In the genomic region with DNA sequence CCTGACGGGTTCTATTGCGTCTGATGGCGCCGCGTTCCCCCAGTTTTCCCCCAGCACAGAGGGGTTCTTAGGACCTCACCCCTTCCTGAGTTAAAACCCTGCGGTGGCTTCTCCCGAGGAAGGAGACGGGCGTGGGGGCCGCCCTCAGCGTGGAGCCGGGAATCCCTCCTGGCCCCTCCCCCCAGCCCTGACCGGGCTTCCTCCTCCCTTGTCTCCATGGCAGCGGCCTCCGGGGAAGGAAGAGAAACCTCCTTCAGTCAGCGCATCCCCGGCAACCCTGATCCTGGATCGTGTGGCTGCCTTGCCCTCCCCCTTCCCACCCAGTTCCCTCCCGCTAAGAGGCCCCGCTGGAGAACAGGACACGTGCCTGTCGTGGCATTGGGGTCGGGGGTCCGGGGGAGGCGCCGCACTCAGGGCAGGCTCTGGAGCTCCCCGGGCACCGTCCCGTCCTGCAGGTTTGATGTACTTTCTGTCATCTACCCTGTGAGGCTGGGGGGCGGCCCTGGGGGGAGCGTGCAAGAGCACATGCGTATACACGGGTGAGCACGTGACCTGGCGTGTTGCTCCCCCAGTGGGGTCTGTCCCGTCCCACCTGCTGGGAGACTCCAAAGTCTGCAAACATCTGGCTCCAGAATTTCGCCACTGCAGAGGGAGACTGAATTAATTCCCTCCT, we compare ENCODE assay signal across 11 cellular contexts. TPM values are rescaled to one million over a fixed set of nuclear protein-coding genes. Genes with fewer than 3 reads are reported as not detected.
DNase-seq lines count a peak whose midpoint lies in the region; ATAC-seq and TF ChIP-seq lines count a peak whose summit lies in the region.
"Had no signal": no experiment of that assay in that cellular context is flagged by ENCODE, and none has a peak within 500 bp of the region (broad histone marks: within the 10 kb centered on the region; RNA-seq: fewer than 3 reads in every experiment).

No MANE protein-coding gene starts in this region.

- ATAC-seq in PC-3: peak; percentile 44
- ATAC-seq in GM21367 (IDR thresholded peaks at IDR 0.05; ENCODE audit: unreplicated experiment): no peak
- no peak for ATAC-seq in activated T-cell treated with anti-CD3 and anti-CD28 coated beads, Interleukin-2, amount 50 U/mL, for 4 hours

- POLR2A ChIA-PET in PC-3 (lab: Charles Lee; ENCODE audit: unreplicated experiment): no interaction called here

- H3K27me3 ChIP-seq in PC-3 (ENCODE audit: low read length) (no peaks in the 10 kb centered on the region), rectal smooth muscle tissue (ENCODE audit: control insufficient read depth, insufficient read depth, low read length) (no peaks in the 10 kb centered on the region)

- no peaks in the 10 kb centered on the region for H3K9me3 Mint-ChIP-seq in activated T-cell treated with anti-CD3 and anti-CD28 coated beads, Interleukin-2, amount 50 U/mL, for 4 hours
- H3K9me3 Mint-ChIP-seq: activated CD4-positive, alpha-beta memory T cell treated with anti-CD3 and anti-CD28 coated beads for 36 hours had no signal

- no peak for TF ChIP-seq CTCF in PC-3 (conservative IDR thresholded peaks at IDR 0.05; ENCODE audit: low read depth, low read length)
- no peak for TF ChIP-seq CTCF in fibroblast of villous mesenchyme (IDR thresholded peaks at IDR 0.05; ENCODE audit: insufficient read depth, low read depth, low read length)

- CTCF ChIA-PET in PC-3 (lab: Charles Lee): no interaction called here

- no peaks in the 10 kb centered on the region for H3K27me3 Mint-ChIP-seq in activated T-cell treated with anti-CD3 and anti-CD28 coated beads, Interleukin-2, amount 50 U/mL, for 4 hours (ENCODE audit: low read depth)

- no TSS peak for BruUV-seq in PC-3 (replicated peaks; lab: Mats Ljungman, UMichigan)

- H3K79me2 ChIP-seq in PC-3 (ENCODE audit: low read length): no peaks in the 10 kb centered on the region

- H3K9me2 ChIP-seq in PC-3 (replicated peaks; ENCODE audit: low read length): no peaks in the 10 kb centered on the region

- no peaks in the 10 kb centered on the region for H3K36me3 Mint-ChIP-seq in activated T-cell treated with anti-CD3 and anti-CD28 coated beads, Interleukin-2, amount 50 U/mL, for 4 hours (ENCODE audit: insufficient read depth)
- H3K36me3 Mint-ChIP-seq: activated CD4-positive, alpha-beta memory T cell treated with anti-CD3 and anti-CD28 coated beads for 36 hours had no signal

- no peak overlapping the region for H3K4me3 Mint-ChIP-seq in activated T-cell treated with anti-CD3 and anti-CD28 coated beads, Interleukin-2, amount 50 U/mL, for 4 hours
- H3K4me3 Mint-ChIP-seq: activated CD4-positive, alpha-beta memory T cell treated with anti-CD3 and anti-CD28 coated beads for 36 hours had no signal

- no peaks in the 10 kb centered on the region for H3K4me1 Mint-ChIP-seq in activated T-cell treated with anti-CD3 and anti-CD28 coated beads, Interleukin-2, amount 50 U/mL, for 4 hours (ENCODE audit: low read depth)

- no peak overlapping the region for H2AFZ ChIP-seq in PC-3 (ENCODE audit: low read length)

- no peak overlapping the region for H3K4me3 ChIP-seq in PC-3 (ENCODE audit: low read length)
- H3K4me3 ChIP-seq in fibroblast of villous mesenchyme (ENCODE audit: low read depth, low read length): peak overlapping the region; percentile 18
- H3K4me3 ChIP-seq in rectal smooth muscle tissue (ENCODE audit: low read length): peak overlapping the region; percentile 15

- no peaks in the 10 kb centered on the region for H4K20me1 ChIP-seq in PC-3 (ENCODE audit: low read length)

- no peaks in the 10 kb centered on the region for H3K9me3 ChIP-seq in PC-3 (ENCODE audit: low read length)

- no peak overlapping the region for H3K9ac ChIP-seq in PC-3 (ENCODE audit: low read length)
- no peak overlapping the region for H3K9ac ChIP-seq in rectal smooth muscle tissue (ENCODE audit: low read length)

- no peak overlapping the region for H3K27ac ChIP-seq in PC-3 (ENCODE audit: low read length)
- H3K27ac ChIP-seq in rectal smooth muscle tissue (ENCODE audit: low read depth, low read length): peak overlapping the region; percentile 97

- intact Hi-C loops in PC-3 (cut with micrococcal nuclease): no loop called here

- no peak overlapping the region for H3K4me2 ChIP-seq in PC-3 (ENCODE audit: low read length)

- H3K36me3 ChIP-seq in PC-3 (ENCODE audit: low read depth, low read length): no peaks in the 10 kb centered on the region
- H3K36me3 ChIP-seq in rectal smooth muscle tissue (ENCODE audit: control insufficient read depth, insufficient read depth, low read length): no peaks in the 10 kb centered on the region

- no peaks in the 10 kb centered on the region for H3F3A ChIP-seq in PC-3 (ENCODE audit: low read length, unreplicated experiment)

- DNase-seq in EH (ENCODE audit: low read depth) (peak; percentile 84), PC-3 (no peak), fibroblast of villous mesenchyme (ENCODE audit: low read depth) (peak; percentile 67), hippocampal formation (lab: John Stamatoyannopoulos, UW) (no peak)
- no peak for DNase-seq in activated T-cell treated with anti-CD3 and anti-CD28 coated beads, Interleukin-2, amount 50 U/mL, for 4 hours
- no peak for DNase-seq in stimulated activated CD4-positive, alpha-beta T cell treated with anti-CD3 and anti-CD28 coated beads, Interleukin-2, amount 100 ng/mL, for 24 hours
- DNase-seq: activated CD4-positive, alpha-beta memory T cell treated with anti-CD3 and anti-CD28 coated beads for 36 hours; erythroblast had no signal

- H3K4me1 ChIP-seq in PC-3 (ENCODE audit: insufficient read depth, low read length) (peaks cover 10% of the 10 kb centered on the region), rectal smooth muscle tissue (ENCODE audit: control insufficient read depth, insufficient read depth, low read length) (peaks cover 38% of the 10 kb centered on the region)

RNA-seq across cellular contexts. Expression of gene CACNA1H, which starts 30.5 kb away (rescaled TPM):
- total RNA-seq in PC-3 (2014; rRNA removed): 4.1 and 7.8 TPM in 2 replicates
- 11.7 and 12.2 TPM in 2 replicates for total RNA-seq in fibroblast of villous mesenchyme
- total RNA-seq in activated T-cell treated with anti-CD3 and anti-CD28 coated beads, Interleukin-2, amount 50 U/mL, for 4 hours: under 1 TPM; 0.34 to 0.51 (median 0.41) TPM
- total RNA-seq: HT1080 had no signal

RNA-seq across cellular contexts. Expression of gene TPSG1, which starts 41.7 kb away (rescaled TPM):
- total RNA-seq in PC-3 (2014; rRNA removed) (not detected in 2 replicates), fibroblast of villous mesenchyme (not detected in 2 replicates)
- total RNA-seq in activated T-cell treated with anti-CD3 and anti-CD28 coated beads, Interleukin-2, amount 50 U/mL, for 4 hours: not detected
- total RNA-seq: activated CD4-positive, alpha-beta memory T cell treated with anti-CD3 and anti-CD28 coated beads for 36 hours; HT1080 had no signal

RNA-seq across cellular contexts. Expression of gene TPSB2, which starts 46.6 kb away (rescaled TPM):
- total RNA-seq in PC-3 (2014; rRNA removed): not detected in 2 replicates
- total RNA-seq in fibroblast of villous mesenchyme: not detected in 2 replicates
- total RNA-seq in activated T-cell treated with anti-CD3 and anti-CD28 coated beads, Interleukin-2, amount 50 U/mL, for 4 hours: under 1 TPM in 2 of 3 donors, not detected in 1; 0.41 to 0.46 TPM
- total RNA-seq: activated CD4-positive, alpha-beta memory T cell treated with anti-CD3 and anti-CD28 coated beads for 36 hours; HT1080 had no signal

RNA-seq across cellular contexts. Expression of gene TPSAB1, which starts 57.1 kb away (rescaled TPM):
- total RNA-seq in PC-3 (2014; rRNA removed) (not detected in 2 replicates), fibroblast of villous mesenchyme (not detected in 2 replicates)
- under 1 TPM in 1 of 3 donors, not detected in 2; 0.35 TPM for total RNA-seq in activated T-cell treated with anti-CD3 and anti-CD28 coated beads, Interleukin-2, amount 50 U/mL, for 4 hours
- total RNA-seq: activated CD4-positive, alpha-beta memory T cell treated with anti-CD3 and anti-CD28 coated beads for 36 hours; HT1080 had no signal

Comparison
In these comparisons a context has a peak if more than half of its experiments do, and no peak if none do; other contexts are left out.
1. DNase-seq: peak in EH (single experiment) and fibroblast of villous mesenchyme (single experiment); none in PC-3 (single experiment), activated T-cell treated with anti-CD3 and anti-CD28 coated beads, Interleukin-2, amount 50 U/mL, for 4 hours (single experiment), hippocampal formation (0 of 2) and stimulated activated CD4-positive, alpha-beta T cell treated with anti-CD3 and anti-CD28 coated beads, Interleukin-2, amount 100 ng/mL, for 24 hours (0 of 2).